In the genomic region with DNA sequence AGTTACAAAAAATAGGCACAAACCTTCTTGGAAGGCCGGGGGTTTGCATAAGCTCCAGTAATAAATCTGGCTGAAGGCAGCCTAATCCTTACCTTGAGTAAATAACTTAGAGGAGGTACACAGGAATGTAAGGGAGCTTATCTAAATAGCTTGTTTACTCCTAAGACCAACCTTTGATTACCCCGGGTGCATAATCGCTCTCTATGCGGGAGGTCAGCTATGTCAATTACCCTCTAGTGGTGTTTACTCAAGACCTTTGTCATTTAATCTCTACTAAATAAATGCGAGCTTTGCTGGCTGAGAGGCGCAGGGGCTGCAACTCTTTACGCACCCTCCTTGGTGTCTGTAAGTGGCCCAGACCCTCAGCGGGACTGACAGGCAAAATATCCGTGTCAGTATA, we compare ENCODE assay signal across 19 cellular contexts. TPM values are rescaled to one million over a fixed set of nuclear protein-coding genes. Genes with fewer than 3 reads are reported as not detected.
A peak's percentile ranks its signal among the peaks of the same experiment; 100 is the strongest.
DNase-seq lines count a peak whose midpoint lies in the region; ATAC-seq, FAIRE-seq and TF ChIP-seq lines count a peak whose summit lies in the region.
"Had no signal": no experiment of that assay in that cellular context is flagged by ENCODE, and none has a peak within 500 bp of the region (broad histone marks: within the 10 kb centered on the region; RNA-seq: fewer than 3 reads in every experiment).

No MANE protein-coding gene starts in this region.

- H3K79me2 ChIP-seq in GM23338 (replicated peaks; ENCODE audit: insufficient read depth), result no peaks in the 10 kb centered on the region

- no peaks in the 10 kb centered on the region for H3K9me2 ChIP-seq in GM23338 (ENCODE audit: insufficient read depth)

- H3K27ac ChIP-seq in GM23338 (ENCODE audit: low read depth) (no peak overlapping the region), ascending aorta (peak overlapping the region; percentile 7 to 38)
- H3K27ac ChIP-seq: HL-60, KMS-11, SK-N-MC had no signal

- no peak overlapping the region for H2AFZ ChIP-seq in GM23338

- FAIRE-seq in GM19239 (lab: Jason Lieb, UNC), result no peak

- ATAC-seq in GM23338 (peak; percentile 94), HG03280 (IDR thresholded peaks at IDR 0.05; ENCODE audit: unreplicated experiment) (no peak)
- ATAC-seq: CD8-positive, alpha-beta T cell; Right ventricle myocardium inferior; T-cell had no signal

- DNase-seq in GM23338 (ENCODE audit: low spot score), result peak; percentile 87
- DNase-seq in HT-29 (ENCODE audit: low spot score), result peak; percentile 47
- DNase-seq in ascending aorta (ENCODE audit: low spot score in 2 of 2), result no peak
- peak; percentile 33 for DNase-seq in left kidney (ENCODE audit: low read depth, low spot score)
- no peak for DNase-seq in glutamatergic neuron
- no peak for DNase-seq in MG63
- no peak for DNase-seq in GM19239 (ENCODE audit: insufficient read length, low spot score)
- DNase-seq: BE2C; CD8-positive, alpha-beta T cell; DMS 273 treated with DMSO at 0.1 percent for 48 hours; NCI-H1930; NCI-H524; NK-92 treated with Interleukin-12 subunit alpha and Interleukin-12 subunit beta, amount 100 ng/mL, for 24 hours; T-cell had no signal

- peaks cover 83% of the 10 kb centered on the region for H3K27me3 Mint-ChIP-seq in GM23338 (ENCODE audit: insufficient read depth, low read depth, poor library complexity)
- H3K27me3 Mint-ChIP-seq in glutamatergic neuron (ENCODE audit: unreplicated experiment), result no peaks in the 10 kb centered on the region

- H3K4me1 ChIP-seq in GM23338 (ENCODE audit: insufficient read depth) (no peaks in the 10 kb centered on the region), ascending aorta (peaks cover 0 to 8% of the 10 kb centered on the region in 2 donors)

- H3K27ac Mint-ChIP-seq in GM23338 (no peak overlapping the region), glutamatergic neuron (ENCODE audit: unreplicated experiment) (no peak overlapping the region)
- H3K27ac Mint-ChIP-seq: CD8-positive, alpha-beta T cell; T-cell had no signal

- no peak for TF ChIP-seq CTCF in GM23338 (conservative IDR thresholded peaks at IDR 0.05; ENCODE audit: low read depth in 2 of 2)
- no peak for TF ChIP-seq CTCF in ascending aorta (IDR thresholded peaks at IDR 0.05)
- TF ChIP-seq CTCF in glutamatergic neuron (IDR thresholded peaks at IDR 0.05; ENCODE audit: partially characterized antibody, unreplicated experiment), result no peak

- H3K4me2 ChIP-seq in GM23338, result no peak overlapping the region
- H3K4me2 ChIP-seq: KMS-11 had no signal

- H3K36me3 Mint-ChIP-seq in GM23338 (ENCODE audit: low read depth) (peaks cover 11% of the 10 kb centered on the region; the same call in 2 of the 3 replicates), glutamatergic neuron (ENCODE audit: unreplicated experiment) (peaks cover 3% of the 10 kb centered on the region)
- H3K36me3 Mint-ChIP-seq: CD8-positive, alpha-beta T cell; T-cell had no signal

- H3K4me3 ChIP-seq in GM23338, result no peak overlapping the region
- no peak overlapping the region for H3K4me3 ChIP-seq in ascending aorta
- no peak overlapping the region for H3K4me3 ChIP-seq in MG63
- H3K4me3 ChIP-seq: SK-N-MC had no signal

- 0 out of 2 replicates have a peak, but pooled peaks cover 4% of the 10 kb centered on the region for H4K20me1 ChIP-seq in GM23338 (replicated peaks; ENCODE audit: insufficient read depth)

- intact Hi-C loops in ascending aorta (cut with DNase I), result no loop called here

- H3K4me1 Mint-ChIP-seq in GM23338 (no peaks in the 10 kb centered on the region), glutamatergic neuron (ENCODE audit: low read depth, unreplicated experiment) (no peaks in the 10 kb centered on the region)

- no peaks in the 10 kb centered on the region for H3K9me3 ChIP-seq in ascending aorta
- no peaks in the 10 kb centered on the region for H3K9me3 ChIP-seq in MG63
- H3K9me3 ChIP-seq: BE2C had no signal

- no peak overlapping the region for H3K4me3 Mint-ChIP-seq in GM23338
- no peak overlapping the region for H3K4me3 Mint-ChIP-seq in glutamatergic neuron (ENCODE audit: unreplicated experiment)
- H3K4me3 Mint-ChIP-seq: CD8-positive, alpha-beta T cell; T-cell had no signal

- peaks cover 98% of the 10 kb centered on the region for H3K27me3 ChIP-seq in GM23338 (ENCODE audit: insufficient read depth)
- H3K27me3 ChIP-seq in ascending aorta, result no peaks in the 10 kb centered on the region
- no peaks in the 10 kb centered on the region for H3K27me3 ChIP-seq in MG63
- H3K27me3 ChIP-seq: BE2C had no signal

- no peaks in the 10 kb centered on the region for H3F3A ChIP-seq in GM23338 (replicated peaks; ENCODE audit: low read depth)

- H3K36me3 ChIP-seq in GM23338 (ENCODE audit: insufficient read depth) (peaks cover 8% of the 10 kb centered on the region), ascending aorta (no peaks in the 10 kb centered on the region), MG63 (no peaks in the 10 kb centered on the region)
- H3K36me3 ChIP-seq: BE2C had no signal

- peaks cover 46% of the 10 kb centered on the region; the same call in 2 of the 3 replicates for H3K9me3 Mint-ChIP-seq in GM23338
- peaks cover 2% of the 10 kb centered on the region for H3K9me3 Mint-ChIP-seq in glutamatergic neuron (ENCODE audit: unreplicated experiment)

TF ChIP-seq in GM23338, 12 proteins besides CTCF, POLR2A, EP300 and RAD21:
- TF ChIP-seq NANOG (IDR thresholded peaks at IDR 0.05; ENCODE audit: borderline replicate concordance) (peak; percentile 94), EZH2 (IDR thresholded peaks at IDR 0.05; ENCODE audit: low read depth, unreplicated experiment) (no peak), POLR2AphosphoS5 (IDR thresholded peaks at IDR 0.05; ENCODE audit: low read depth) (0 out of 2 replicates have a peak, but pooled peaks have one; percentile 33), CREB1 (CRISPR knock-in tag; IDR thresholded peaks at IDR 0.05; ENCODE audit: low read depth) (no peak)

RNA-seq across cellular contexts. Expression of gene MAP9, which starts 50.2 kb away (rescaled TPM):
- total RNA-seq in GM23338 (2014; rRNA removed; shearing (Covaris generic)), result 16.0 and 17.8 TPM in 2 replicates
- 24.8 and 33.7 TPM in 2 replicates for polyA plus RNA-seq in GM23338 (2016; fragmentation: Nextera tagmentation; extraction: Ambion mirVana)
- total RNA-seq in HT-29 (2014; rRNA removed; shearing (Covaris generic)), result not detected in 2 replicates
- total RNA-seq in ascending aorta (5.2 TPM), glutamatergic neuron (ENCODE audit: unreplicated experiment) (8.1 TPM)
- 3.8 and 4.3 TPM in 2 replicates for total RNA-seq in MG63 (2014; rRNA removed; shearing (Covaris generic); ENCODE audit: low replicate concordance)

Comparison
In these comparisons a context has a peak if more than half of its experiments do, and no peak if none do; other contexts are left out.
1. DNase-seq: peak in GM23338 (single experiment), HT-29 (single experiment) and left kidney (single experiment); none in ascending aorta (0 of 2), glutamatergic neuron (single experiment), MG63 (single experiment) and GM19239 (single experiment).